Comparison of ENCODE assay signal across 18 cellular contexts in genomic region chr17:77380411-77381184, GRCh38.
A peak's percentile ranks its signal among the peaks of the same experiment; 100 is the strongest.
DNase-seq lines count a peak whose midpoint lies in the region; ATAC-seq and TF ChIP-seq lines count a peak whose summit lies in the region.
"Had no signal": no experiment of that assay in that cellular context is flagged by ENCODE, and none has a peak within 500 bp of the region (broad histone marks: within the 10 kb centered on the region; RNA-seq: fewer than 3 reads in every experiment).

No MANE protein-coding gene starts in this region.

- H3K4me3 ChIP-seq in BLaER1, result peak overlapping the region; percentile 11; the same call in 1 of the 2 replicates
- no peak overlapping the region for H3K4me3 ChIP-seq in DND-41 (ENCODE audit: low read depth in 1 of 2, low read length in 2 of 2)
- no peak overlapping the region for H3K4me3 ChIP-seq in neuronal stem cell (ENCODE audit: low read length in 2 of 2)
- H3K4me3 ChIP-seq: colonic mucosa had no signal

- H3K9ac ChIP-seq in BLaER1 (peak overlapping the region; percentile 61), DND-41 (ENCODE audit: low read depth, low read length) (peak overlapping the region; percentile 11; the same call in 1 of the 2 replicates), neuronal stem cell (ENCODE audit: low read depth, low read length, poor library complexity) (no peak overlapping the region)

- H3K27me3 ChIP-seq in BLaER1 (no peaks in the 10 kb centered on the region), DND-41 (ENCODE audit: insufficient read depth, low read length, poor library complexity) (no peaks in the 10 kb centered on the region), neuronal stem cell (ENCODE audit: control insufficient read depth in 3 of 3, insufficient read depth in 3 of 3, low read depth in 1 of 3, low read length in 3 of 3) (no peaks in the 10 kb centered on the region)
- H3K27me3 ChIP-seq: colonic mucosa had no signal

- peaks cover 91% of the 10 kb centered on the region for H3K79me2 ChIP-seq in DND-41 (ENCODE audit: insufficient read depth, low read length)

- H3K4me1 ChIP-seq in BLaER1, result peaks cover 100% of the 10 kb centered on the region
- H3K4me1 ChIP-seq in DND-41 (ENCODE audit: insufficient read depth, low read length), result peaks cover 71% of the 10 kb centered on the region
- peaks cover 54 to 69% of the 10 kb centered on the region in 2 donors for H3K4me1 ChIP-seq in neuronal stem cell (ENCODE audit: control insufficient read depth in 2 of 2, insufficient read depth in 1 of 2, low read depth in 1 of 2, low read length in 2 of 2)

- peak overlapping the region; percentile 71 for H2BK15ac ChIP-seq in neuronal stem cell (ENCODE audit: low read length)

- H3K9me3 ChIP-seq in BLaER1 (no peaks in the 10 kb centered on the region), DND-41 (ENCODE audit: insufficient read depth, low read length, severe bottlenecking) (no peaks in the 10 kb centered on the region), neuronal stem cell (replicated peaks in 1 of 2; ENCODE audit: control insufficient read depth in 2 of 2, insufficient read depth in 1 of 2, low read depth in 1 of 2, low read length in 2 of 2) (no peaks in the 10 kb centered on the region)
- H3K9me3 ChIP-seq: colonic mucosa had no signal

- no peak overlapping the region for H2BK12ac ChIP-seq in neuronal stem cell (ENCODE audit: low read length)

- peaks cover 27% of the 10 kb centered on the region for H3K36me3 ChIP-seq in BLaER1
- peaks cover 18% of the 10 kb centered on the region; the same call in 1 of the 2 replicates for H3K36me3 ChIP-seq in DND-41 (ENCODE audit: insufficient read depth, low read length)
- H3K36me3 ChIP-seq in neuronal stem cell (replicated peaks in 1 of 2; ENCODE audit: control insufficient read depth in 2 of 2, insufficient read depth in 2 of 2, low read length in 2 of 2), result peaks cover 2 to 4% of the 10 kb centered on the region in 2 donors
- H3K36me3 ChIP-seq: colonic mucosa had no signal

- H3K14ac ChIP-seq in neuronal stem cell (ENCODE audit: low read length), result no peak overlapping the region

- no peak overlapping the region for H4K91ac ChIP-seq in neuronal stem cell (ENCODE audit: low read depth, low read length, poor library complexity)

- H4K20me1 ChIP-seq in BLaER1 (peaks cover 97% of the 10 kb centered on the region), DND-41 (ENCODE audit: insufficient read depth, low read length) (peaks cover 86% of the 10 kb centered on the region)

- H3K27ac ChIP-seq in BLaER1, result peak overlapping the region; percentile 63
- H3K27ac ChIP-seq in DND-41 (ENCODE audit: low read length), result peak overlapping the region; percentile 64
- H3K27ac ChIP-seq in cingulate gyrus (ENCODE audit: low read depth, low read length), result peak overlapping the region; percentile 54
- no peak overlapping the region for H3K27ac ChIP-seq in neuronal stem cell (replicated peaks; ENCODE audit: low read length)
- H3K27ac ChIP-seq: colonic mucosa had no signal

- H3K4ac ChIP-seq in neuronal stem cell (ENCODE audit: low read length), result no peak overlapping the region

- peak overlapping the region; percentile 99 for H2AK5ac ChIP-seq in neuronal stem cell (ENCODE audit: low read depth, low read length)

- H2BK5ac ChIP-seq in neuronal stem cell (ENCODE audit: low read length), result peak overlapping the region; percentile 75

- H3K23ac ChIP-seq in neuronal stem cell (ENCODE audit: low read depth, low read length, poor library complexity), result no peak overlapping the region

- H3K4me2 ChIP-seq in BLaER1 (peak overlapping the region; percentile 96), DND-41 (ENCODE audit: insufficient read depth, low read length) (peak overlapping the region; percentile 24; the same call in 1 of the 2 replicates), neuronal stem cell (ENCODE audit: insufficient read depth, low read length, poor library complexity, severe bottlenecking) (no peak overlapping the region)

- H2AFZ ChIP-seq in DND-41 (ENCODE audit: low read depth, low read length), result no peak overlapping the region
- no peak overlapping the region for H2AFZ ChIP-seq in neuronal stem cell (ENCODE audit: low read length)

- no peak for TF ChIP-seq CTCF in DND-41 (IDR thresholded peaks at IDR 0.05; ENCODE audit: borderline replicate concordance, extremely low read depth, low read length, poor library complexity, severe bottlenecking)

- DNase-seq in DND-41 (no peak), neuronal stem cell (ENCODE audit: low spot score) (no peak), cerebellar cortex (ENCODE audit: low spot score) (no peak), UCSD-AML1 (lab: John Stamatoyannopoulos, UW; ENCODE audit: unreplicated experiment) (no peak), SIG-M5 treated with dmso at 0.1 percent for 504 hours (lab: John Stamatoyannopoulos, UW; ENCODE audit: unreplicated experiment) (no peak)
- DNase-seq: activated CD8-positive, alpha-beta memory T cell treated with anti-CD3 and anti-CD28 coated beads, Interleukin-2, amount 50 U/mL, for 48 hours; colonic mucosa; DMS79; erythroblast; H7; left ventricle myocardium superior; NCI-H146; NCI-H446 treated with DMSO at 0.1 percent for 48 hours; PC-3; stimulated activated naive CD4-positive, alpha-beta T cell treated with Interleukin-2 at 50 U/mL for 16 hours had no signal

- H3K18ac ChIP-seq in neuronal stem cell (ENCODE audit: low read length), result peak overlapping the region; percentile 93

- ATAC-seq in DND-41 (ENCODE audit: insufficient read depth, low read depth) (no peak), HG02973 (IDR thresholded peaks at IDR 0.05; ENCODE audit: unreplicated experiment) (no peak)
- ATAC-seq: left ventricle myocardium superior, PC-3 had no signal

- no peak overlapping the region for H4K8ac ChIP-seq in neuronal stem cell (ENCODE audit: low read depth, low read length)

- no CpG with 5 or more reads among the region's 10 CpGs for WGBS in neuronal stem cell (ENCODE audit: extremely low coverage in 2 of 2, insufficient read length in 2 of 2, insufficient replicate concordance in 1 of 2), 2 donors

- H3K79me1 ChIP-seq in neuronal stem cell (ENCODE audit: low read depth, low read length), result peaks cover 55% of the 10 kb centered on the region

- H2BK120ac ChIP-seq in neuronal stem cell (ENCODE audit: low read depth, low read length), result no peak overlapping the region
